36 cellular contexts compared by ENCODE assay signal in the genomic region with DNA sequence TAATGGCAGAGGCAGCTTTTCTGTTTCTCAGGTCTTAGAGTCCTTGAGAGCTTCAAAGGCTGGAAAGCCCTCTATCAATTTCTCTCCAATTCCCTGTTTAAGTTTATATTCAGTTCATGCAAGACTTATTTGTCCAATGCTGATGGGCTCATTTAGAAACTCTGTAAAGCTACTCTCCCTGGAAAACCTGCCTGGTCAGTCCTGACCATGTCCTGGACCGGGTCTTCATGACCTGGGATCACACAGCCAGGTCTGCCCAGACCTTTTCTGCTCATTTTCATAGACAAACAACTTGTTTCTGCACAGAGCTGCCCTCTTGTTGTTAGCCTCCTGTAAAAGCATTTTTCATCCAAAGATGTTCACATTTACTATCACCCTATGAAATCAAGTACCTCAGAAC.
"Had no signal": no experiment of that assay in that cellular context is flagged by ENCODE, and none has a peak within 500 bp of the region (broad histone marks: within the 10 kb centered on the region; RNA-seq: fewer than 3 reads in every experiment).

No MANE protein-coding gene starts in this region.

- DNase-seq: Karpas-422, Kasumi-1, MG63, MM.1S, MV-4-11, NCI-H1048, NCI-H1092, NCI-H1092 treated with DMSO at 0.1 percent for 48 hours, NCI-H1105, NCI-H1105 treated with DMSO at 0.1 percent for 48 hours, NCI-H1417, NCI-H1417 treated with DMSO at 0.1 percent for 48 hours, NCI-H1436, NCI-H1436 treated with DMSO at 0.1 percent for 48 hours, NCI-H146, NCI-H1694, NCI-H1694 treated with DMSO at 0.1 percent for 48 hours, NCI-H187, NCI-H187 treated with DMSO at 0.1 percent for 48 hours, NCI-H1930, NCI-H2029, NCI-H2029 treated with DMSO at 0.1 percent for 48 hours, NCI-H2081, NCI-H2081 treated with DMSO at 0.1 percent for 48 hours, NCI-H2107, NCI-H2171, NCI-H2171 treated with DMSO at 0.1 percent for 48 hours, NCI-H2227 treated with DMSO at 0.1 percent for 48 hours, NCI-H226, NCI-H345, NCI-H446, NCI-H446 treated with DMSO at 0.1 percent for 48 hours, NCI-H510A, NCI-H510A treated with DMSO at 0.1 percent for 48 hours, NCI-H524, NCI-H524 treated with DMSO at 0.1 percent for 48 hours had no signal

- H3K4me3 ChIP-seq: MG63 had no signal
